8 cellular contexts compared by ENCODE assay signal in the genomic region with DNA sequence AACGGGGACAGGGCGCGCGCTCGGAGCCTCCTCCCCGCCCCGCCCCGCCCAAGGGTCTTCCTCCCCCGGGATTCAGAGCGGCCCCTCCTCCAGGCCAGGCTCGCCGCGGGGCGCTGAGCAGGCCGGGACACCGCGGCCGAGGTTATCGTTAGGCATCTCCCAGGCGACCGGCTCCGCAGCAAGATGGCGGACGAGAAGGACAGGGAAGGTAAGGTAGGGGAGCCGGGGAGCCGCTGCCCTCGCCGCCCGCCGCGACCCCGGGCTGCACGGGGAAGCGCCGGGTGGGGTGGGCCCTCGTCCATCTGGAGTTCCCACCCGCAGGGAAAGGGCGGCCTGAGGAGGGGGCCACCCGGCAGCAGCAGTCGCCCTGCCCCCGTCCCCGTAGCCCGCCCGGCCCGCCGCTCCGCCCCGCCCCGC.
DNase-seq lines count a peak whose midpoint lies in the region; ATAC-seq and TF ChIP-seq lines count a peak whose summit lies in the region.

No MANE protein-coding gene starts in this region.

- no peak for TF ChIP-seq CTCF in DND-41 (IDR thresholded peaks at IDR 0.05; ENCODE audit: borderline replicate concordance, extremely low read depth, low read length, poor library complexity, severe bottlenecking)
- no peak for TF ChIP-seq CTCF in OCI-LY7 (conservative IDR thresholded peaks at IDR 0.05; ENCODE audit: low read length)

- H3K36me3 ChIP-seq in DND-41 (ENCODE audit: insufficient read depth, low read length) (no peaks in the 10 kb centered on the region), OCI-LY7 (ENCODE audit: insufficient read depth, low read length) (no peaks in the 10 kb centered on the region), rectal smooth muscle tissue (ENCODE audit: control insufficient read depth, insufficient read depth, low read length) (no peaks in the 10 kb centered on the region)

- no TSS peak for BruUV-seq in OCI-LY7 (replicated peaks; lab: Mats Ljungman, UMichigan)

- DNase-seq in DND-41 (peak; percentile 86), HuH-7 (ENCODE audit: low spot score) (peak; percentile 70), OCI-LY7 (ENCODE audit: low spot score) (peak; percentile 80), left cardiac atrium (peak; percentile 80), amniotic stem cell (lab: John Stamatoyannopoulos, UW) (no peak)
- DNase-seq in activated T-helper 9 cell treated with anti-CD3 and anti-CD28 coated beads, Interleukin-2, amount 50 U/mL, for 16 hours (ENCODE audit: low read depth) = peak; percentile 62

- H3K4me1 ChIP-seq in DND-41 (ENCODE audit: insufficient read depth, low read length) (peaks cover 21% of the 10 kb centered on the region), OCI-LY7 (ENCODE audit: insufficient read depth, low read length, poor library complexity, severe bottlenecking) (peaks cover 32% of the 10 kb centered on the region), rectal smooth muscle tissue (ENCODE audit: control insufficient read depth, insufficient read depth, low read length) (peaks cover 17% of the 10 kb centered on the region)

- no peaks in the 10 kb centered on the region for H3K9me2 ChIP-seq in OCI-LY7 (ENCODE audit: insufficient read depth, low read length)

- H3K4me3 ChIP-seq in DND-41 (ENCODE audit: low read depth in 1 of 2, low read length in 2 of 2) = peak overlapping the region; percentile 27 to 72; a peak in 3 of 4 replicates
- peak overlapping the region; percentile 85 for H3K4me3 ChIP-seq in OCI-LY7 (ENCODE audit: low read depth, low read length, poor library complexity, severe bottlenecking)
- peak overlapping the region; percentile 79 for H3K4me3 ChIP-seq in rectal smooth muscle tissue (ENCODE audit: low read length)

- intact Hi-C loops in OCI-LY7 (cut with micrococcal nuclease; ENCODE audit: unreplicated experiment) = loop anchor here (1.0 to 5.0 kb wide), 5 partner anchors 50 to 518 kb away; partner anchors contain the start of genes ADSS2, COX20, DESI2 and HNRNPU
- intact Hi-C loops in left cardiac atrium (cut with DNase I) = loop anchor here (1.0 to 5.0 kb wide), 3 partner anchors 72 to 135 kb away; partner anchors contain the start of gene COX20 (in 1 of the 2)

- no peaks in the 10 kb centered on the region for H3K27me3 ChIP-seq in DND-41 (ENCODE audit: insufficient read depth, low read length, poor library complexity)
- no peaks in the 10 kb centered on the region for H3K27me3 ChIP-seq in rectal smooth muscle tissue (ENCODE audit: control insufficient read depth, insufficient read depth, low read length)

- H3K9me3 ChIP-seq in DND-41 (ENCODE audit: insufficient read depth, low read length, severe bottlenecking) (no peaks in the 10 kb centered on the region), OCI-LY7 (ENCODE audit: low read length) (no peaks in the 10 kb centered on the region)

- no peaks in the 10 kb centered on the region for H4K20me1 ChIP-seq in DND-41 (ENCODE audit: insufficient read depth, low read length)
- no peaks in the 10 kb centered on the region for H4K20me1 ChIP-seq in OCI-LY7 (ENCODE audit: insufficient read depth, low read length)

- POLR2A ChIA-PET in OCI-LY7 (lab: Charles Lee) = interaction anchor here (0.6 to 4.3 kb wide), 4 partner anchors 49 to 164 kb away, joined by 3 to 46 read pairs (median 18); partner anchors contain the start of genes COX20 and HNRNPU

- CTCF ChIA-PET in OCI-LY7 (lab: Charles Lee; ENCODE audit: unreplicated experiment) = no interaction called here

- H3K79me2 ChIP-seq in DND-41 (ENCODE audit: insufficient read depth, low read length) (peaks cover 33% of the 10 kb centered on the region), OCI-LY7 (ENCODE audit: insufficient read depth, low read depth, low read length) (peaks cover 35% of the 10 kb centered on the region; the same call in 1 of the 2 replicates)

- peak overlapping the region; percentile 73 for H3K4me2 ChIP-seq in DND-41 (ENCODE audit: insufficient read depth, low read length)
- H3K4me2 ChIP-seq in OCI-LY7 (ENCODE audit: low read length) = peak overlapping the region; percentile 98

- peak overlapping the region; percentile 78 for H2AFZ ChIP-seq in DND-41 (ENCODE audit: low read depth, low read length)
- peak overlapping the region; percentile 64; the same call in 1 of the 2 replicates for H2AFZ ChIP-seq in OCI-LY7 (ENCODE audit: low read length)

- H3K27ac ChIP-seq in DND-41 (ENCODE audit: low read length) = peak overlapping the region; percentile 96
- H3K27ac ChIP-seq in OCI-LY7 (ENCODE audit: low read depth, low read length, poor library complexity, severe bottlenecking) = peak overlapping the region; percentile 97
- H3K27ac ChIP-seq in rectal smooth muscle tissue (ENCODE audit: low read depth, low read length) = peak overlapping the region; percentile 100

- H3K9ac ChIP-seq in DND-41 (ENCODE audit: low read depth, low read length) = peak overlapping the region; percentile 94
- H3K9ac ChIP-seq in rectal smooth muscle tissue (ENCODE audit: low read length) = peak overlapping the region; percentile 86

- ATAC-seq in DND-41 (ENCODE audit: insufficient read depth, low read depth) (peak; percentile 80), GM21619 (IDR thresholded peaks at IDR 0.05; ENCODE audit: unreplicated experiment) (peak; percentile 58), left cardiac atrium (peak; percentile 76 to 80)
